8 cellular contexts compared by ENCODE assay signal in genomic region chr19:8334458-8335342, GRCh38. TPM values are rescaled to one million over a fixed set of nuclear protein-coding genes. Genes with fewer than 3 reads are reported as not detected.
DNase-seq lines count a peak whose midpoint lies in the region; ATAC-seq and TF ChIP-seq lines count a peak whose summit lies in the region.

No MANE protein-coding gene starts in this region.

- H3K4me3 ChIP-seq in naive thymus-derived CD4-positive, alpha-beta T cell (ENCODE audit: low read length): no peak overlapping the region

- intact Hi-C loops in naive thymus-derived CD4-positive, alpha-beta T cell (cut with micrococcal nuclease): no loop called here

- TF ChIP-seq CTCF in endothelial cell (IDR thresholded peaks at IDR 0.05; ENCODE audit: unreplicated experiment): no peak

- H3K27me3 Mint-ChIP-seq in endothelial cell (ENCODE audit: unreplicated experiment): peaks cover 22% of the 10 kb centered on the region
- peaks cover 10 to 46% (median 20%) of the 10 kb centered on the region in 5 donors for H3K27me3 Mint-ChIP-seq in naive thymus-derived CD4-positive, alpha-beta T cell

- peak; percentile 72 for DNase-seq in Daoy (ENCODE audit: low read depth)
- peak; percentile 73 to 79 for DNase-seq in SHP77 (lab: John Stamatoyannopoulos, UW)
- DNase-seq in endothelial cell (ENCODE audit: low spot score): peak; percentile 49
- peak in 1 of 9 donors; percentile 67 for DNase-seq in naive thymus-derived CD4-positive, alpha-beta T cell
- no peak for DNase-seq in AML-193 (lab: John Stamatoyannopoulos, UW)

- CTCF ChIA-PET in naive thymus-derived CD4-positive, alpha-beta T cell (lab: Charles Lee): no interaction called here

- peaks cover 26% of the 10 kb centered on the region for H3K4me1 Mint-ChIP-seq in endothelial cell (ENCODE audit: unreplicated experiment)
- peaks cover 3 to 9% (median 4%) of the 10 kb centered on the region in 7 donors for H3K4me1 Mint-ChIP-seq in naive thymus-derived CD4-positive, alpha-beta T cell

- ATAC-seq in HG03521 (IDR thresholded peaks at IDR 0.05; ENCODE audit: unreplicated experiment) (peak; percentile 48), GM21423 (IDR thresholded peaks at IDR 0.05; ENCODE audit: unreplicated experiment) (no peak), HG03457 (IDR thresholded peaks at IDR 0.05; ENCODE audit: unreplicated experiment) (no peak)
- peak; percentile 52 for ATAC-seq in naive thymus-derived CD4-positive, alpha-beta T cell

- H3K27ac Mint-ChIP-seq in endothelial cell (ENCODE audit: unreplicated experiment): no peak overlapping the region
- H3K27ac Mint-ChIP-seq in naive thymus-derived CD4-positive, alpha-beta T cell: no peak overlapping the region

- no peak overlapping the region for H3K27ac ChIP-seq in naive thymus-derived CD4-positive, alpha-beta T cell (ENCODE audit: low read depth, low read length)

- H3K27me3 ChIP-seq in naive thymus-derived CD4-positive, alpha-beta T cell (ENCODE audit: control insufficient read depth in 2 of 2, insufficient read depth in 2 of 2, low read length in 2 of 2): peaks cover 0 to 5% of the 10 kb centered on the region in 2 donors

- no peaks in the 10 kb centered on the region for H3K4me1 ChIP-seq in naive thymus-derived CD4-positive, alpha-beta T cell (ENCODE audit: control insufficient read depth in 2 of 2, insufficient read depth in 2 of 2, low read length in 2 of 2)

- POLR2A ChIA-PET in naive thymus-derived CD4-positive, alpha-beta T cell (lab: Charles Lee): interaction anchor here (0.7 kb wide), 1 partner anchor 13 kb away, joined by 3 read pairs; no protein-coding TSS in a partner anchor

- H3K36me3 Mint-ChIP-seq in endothelial cell (ENCODE audit: low read depth, unreplicated experiment): peaks cover 27% of the 10 kb centered on the region
- peaks cover 0 to 2% (median 0%) of the 10 kb centered on the region in 5 donors for H3K36me3 Mint-ChIP-seq in naive thymus-derived CD4-positive, alpha-beta T cell

- H3K9me3 ChIP-seq in naive thymus-derived CD4-positive, alpha-beta T cell (ENCODE audit: control insufficient read depth in 2 of 3, low read length in 3 of 3): no peaks in the 10 kb centered on the region

- no peaks in the 10 kb centered on the region for H3K36me3 ChIP-seq in naive thymus-derived CD4-positive, alpha-beta T cell (ENCODE audit: control insufficient read depth in 2 of 3, insufficient read depth in 3 of 3, low read length in 3 of 3)

- H3K9me3 Mint-ChIP-seq in endothelial cell (ENCODE audit: unreplicated experiment): no peaks in the 10 kb centered on the region
- H3K9me3 Mint-ChIP-seq in naive thymus-derived CD4-positive, alpha-beta T cell: no peaks in the 10 kb centered on the region

- peak overlapping the region; percentile 67 for H3K4me3 Mint-ChIP-seq in endothelial cell (ENCODE audit: unreplicated experiment)
- H3K4me3 Mint-ChIP-seq in naive thymus-derived CD4-positive, alpha-beta T cell: peak overlapping the region in 3 of 10 donors; percentile 23 to 67 (median 48)

RNA-seq across cellular contexts. Expression of gene KANK3, which starts 8.4 kb away (rescaled TPM):
- 0.40 TPM in 1 of 2 replicates, not detected in the other for total RNA-seq in Daoy (2014; rRNA removed; shearing (Covaris generic))
- total RNA-seq in endothelial cell (ENCODE audit: unreplicated experiment): 109 TPM
- 1 to 10 TPM; 1.3 to 4.4 (median 1.8) TPM for total RNA-seq in naive thymus-derived CD4-positive, alpha-beta T cell
- under 1 TPM; 0.52 to 0.72 TPM for polyA plus RNA-seq in naive thymus-derived CD4-positive, alpha-beta T cell

RNA-seq across cellular contexts. Expression of gene RPS28, which starts 13.4 kb away (rescaled TPM):
- 153 and 281 TPM in 2 replicates for total RNA-seq in Daoy (2014; rRNA removed; shearing (Covaris generic))
- total RNA-seq in endothelial cell (ENCODE audit: unreplicated experiment): 1,732 TPM
- 1,000 to 10,000 TPM; 2,319 to 4,111 (median 3,327) TPM for total RNA-seq in naive thymus-derived CD4-positive, alpha-beta T cell
- polyA plus RNA-seq in naive thymus-derived CD4-positive, alpha-beta T cell: 1,000 to 10,000 TPM; 3,564 to 3,677 TPM

RNA-seq across cellular contexts. Expression of gene NDUFA7, which starts 13.5 kb away (rescaled TPM):
- 17.0 and 22.6 TPM in 2 replicates for total RNA-seq in Daoy (2014; rRNA removed; shearing (Covaris generic))
- total RNA-seq in endothelial cell (ENCODE audit: unreplicated experiment): 39.9 TPM
- 10 to 100 TPM; 16.8 to 50.3 (median 30.0) TPM for total RNA-seq in naive thymus-derived CD4-positive, alpha-beta T cell
- 100 to 1,000 TPM; 108 to 121 TPM for polyA plus RNA-seq in naive thymus-derived CD4-positive, alpha-beta T cell

RNA-seq across cellular contexts. Expression of gene CD320, which starts 26.5 kb away (rescaled TPM):
- total RNA-seq in Daoy (2014; rRNA removed; shearing (Covaris generic)): 108 TPM in 2 replicates
- 111 TPM for total RNA-seq in endothelial cell (ENCODE audit: unreplicated experiment)
- total RNA-seq in naive thymus-derived CD4-positive, alpha-beta T cell: 10 to 100 TPM; 20.5 to 52.0 (median 27.2) TPM
- polyA plus RNA-seq in naive thymus-derived CD4-positive, alpha-beta T cell: 10 to 100 TPM; 42.2 to 44.0 TPM

RNA-seq across cellular contexts. Expression of gene ANGPTL4, which starts 29.3 kb away (rescaled TPM):
- total RNA-seq in Daoy (2014; rRNA removed; shearing (Covaris generic)): 0.86 TPM in 1 of 2 replicates, not detected in the other
- 14.3 TPM for total RNA-seq in endothelial cell (ENCODE audit: unreplicated experiment)
- total RNA-seq in naive thymus-derived CD4-positive, alpha-beta T cell: 1 to 10 TPM in 1 of 5 experiments, not detected in 4; 1.1 TPM
- polyA plus RNA-seq in naive thymus-derived CD4-positive, alpha-beta T cell: not detected

Comparison
In these comparisons a context has a peak if more than half of its experiments do, and no peak if none do; other contexts are left out.
1. DNase-seq: peak in Daoy (single experiment), SHP77 (2 of 2) and endothelial cell (single experiment); none in AML-193 (0 of 2).
2. ATAC-seq: peak in HG03521 (single experiment) and naive thymus-derived CD4-positive, alpha-beta T cell (single experiment); none in GM21423 (single experiment) and HG03457 (single experiment).
3. RNA of gene KANK3, which starts 8.4 kb away (total RNA-seq): 109 TPM in endothelial cell (single experiment); 1.3 to 4.4 TPM in naive thymus-derived CD4-positive, alpha-beta T cell and 0.40 TPM in Daoy; every median in the first group is over 10 times any median in the second.